Comparison of ENCODE assay signal across 3 cellular contexts in genomic region chr9:136202449-136203405, GRCh38.
A peak's percentile ranks its signal among the peaks of the same experiment; 100 is the strongest.
TF ChIP-seq lines count a peak whose summit lies in the region.

No MANE protein-coding gene starts in this region.

TF ChIP-seq in GM23338, 12 proteins besides CTCF, POLR2A, EP300 and RAD21:
- TF ChIP-seq ETS1 (IDR thresholded peaks at IDR 0.05), result no peak
- no peak for TF ChIP-seq CREB1 (CRISPR knock-in tag; IDR thresholded peaks at IDR 0.05; ENCODE audit: low read depth)
- no peak for TF ChIP-seq EZH2 (IDR thresholded peaks at IDR 0.05; ENCODE audit: low read depth, unreplicated experiment)
- TF ChIP-seq REST (IDR thresholded peaks at IDR 0.05; ENCODE audit: unreplicated experiment), result no peak
- TF ChIP-seq NANOG (IDR thresholded peaks at IDR 0.05; ENCODE audit: borderline replicate concordance), result no peak

TF ChIP-seq in K562, 482 proteins besides CTCF, POLR2A, EP300 and RAD21:
- TF ChIP-seq HNRNPL (IDR thresholded peaks at IDR 0.05; ENCODE audit: low read depth, low read length), result 0 out of 2 replicates have a peak, but pooled peaks have one; percentile 15
- TF ChIP-seq ESRRB (CRISPR knock-in tag; IDR thresholded peaks at IDR 0.05; ENCODE audit: borderline replicate concordance), result no peak
- no peak for TF ChIP-seq ZNF24 (IDR thresholded peaks at IDR 0.05)
- no peak for TF ChIP-seq ZNF699 (CRISPR knock-in tag; IDR thresholded peaks at IDR 0.05; ENCODE audit: insufficient replicate concordance)

TF ChIP-seq in neural cell, 6 proteins besides CTCF, POLR2A, EP300 and RAD21:
- no peak for TF ChIP-seq REST (IDR thresholded peaks at IDR 0.05; ENCODE audit: borderline replicate concordance)
- no peak for TF ChIP-seq MXI1 (conservative IDR thresholded peaks at IDR 0.05; ENCODE audit: poor library complexity, severe bottlenecking)
- TF ChIP-seq TAF1 (IDR thresholded peaks at IDR 0.05; ENCODE audit: low read depth), result no peak
- TF ChIP-seq EZH2 (IDR thresholded peaks at IDR 0.05; ENCODE audit: borderline replicate concordance, insufficient read depth, low read length, poor library complexity, severe bottlenecking), result peak; percentile 87
